Comparison of ENCODE assay signal across 8 cellular contexts in the genomic region with DNA sequence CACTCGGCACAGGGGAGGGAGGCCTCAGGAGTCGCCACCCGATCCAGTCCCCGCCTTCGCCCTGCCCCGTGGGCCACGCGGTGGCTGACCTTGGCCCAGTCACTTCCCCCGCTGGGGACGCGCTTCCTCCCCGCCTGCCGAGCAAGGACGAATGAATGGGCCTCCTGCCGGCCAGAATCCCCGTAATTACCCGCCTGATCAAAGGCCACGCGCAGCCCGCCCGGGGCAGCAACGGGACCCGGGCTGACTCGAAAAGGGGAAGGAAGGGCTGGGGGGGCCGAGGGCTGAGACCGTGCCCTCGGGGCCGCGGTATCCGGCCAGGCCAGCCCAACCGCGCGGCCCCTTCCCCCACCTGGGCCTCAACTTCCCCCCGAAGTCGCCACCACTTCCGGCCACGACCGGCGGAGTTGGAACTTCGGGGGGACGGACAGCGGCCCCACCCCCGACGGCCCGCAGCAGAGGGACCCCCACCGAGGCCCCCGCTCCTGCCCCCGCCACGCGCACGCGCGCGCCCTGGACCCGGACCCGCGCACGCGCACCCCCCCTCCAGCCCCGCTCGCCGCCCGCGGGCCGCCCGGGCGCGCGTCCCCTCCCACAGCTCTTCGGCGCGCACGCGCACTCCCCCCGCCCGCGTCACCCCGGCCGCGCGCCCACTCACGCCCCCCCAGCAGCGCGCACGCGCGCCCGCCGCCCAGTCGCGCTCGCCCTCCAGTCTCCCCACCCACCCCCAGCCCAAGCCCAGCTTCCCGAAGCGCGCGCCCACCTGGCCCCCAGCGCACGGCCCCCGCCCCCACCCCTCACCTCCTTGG. TPM values are rescaled to one million over a fixed set of nuclear protein-coding genes. Genes with fewer than 3 reads are reported as not detected.
DNase-seq lines count a peak whose midpoint lies in the region; ATAC-seq and TF ChIP-seq lines count a peak whose summit lies in the region.

No MANE protein-coding gene starts in this region.

- ATAC-seq in GM21528 (IDR thresholded peaks at IDR 0.05; ENCODE audit: low FRiP score, unreplicated experiment) (peak; percentile 21), left ventricle myocardium superior (peak; percentile 50)

- H3K4me1 ChIP-seq in KMS-11 (ENCODE audit: low read depth, poor library complexity, severe bottlenecking) (peaks cover 25% of the 10 kb centered on the region), vagina (peaks cover 56% of the 10 kb centered on the region)

- TF ChIP-seq CTCF in KMS-11 (conservative IDR thresholded peaks at IDR 0.05; ENCODE audit: low read depth, low read length) (no peak), vagina (IDR thresholded peaks at IDR 0.05) (no peak)

- intact Hi-C loops in left ventricle myocardium superior (cut with micrococcal nuclease) (no loop called here), vagina (cut with DNase I) (no loop called here)

- H3K27ac ChIP-seq in KMS-11: peak overlapping the region; percentile 94
- H3K27ac ChIP-seq in adipose tissue (ENCODE audit: low read depth, low read length): peak overlapping the region; percentile 57
- peak overlapping the region; percentile 96 for H3K27ac ChIP-seq in vagina

- H3K9ac ChIP-seq in KMS-11: peak overlapping the region; percentile 99

- no peaks in the 10 kb centered on the region for H3K9me3 ChIP-seq in vagina

- H3K27me3 ChIP-seq in KMS-11 (ENCODE audit: insufficient read depth, low read depth) (no peaks in the 10 kb centered on the region), vagina (no peaks in the 10 kb centered on the region)

- peak overlapping the region; percentile 57 for H2AFZ ChIP-seq in KMS-11 (ENCODE audit: low read depth)

- H4K20me1 ChIP-seq in KMS-11 (ENCODE audit: insufficient read depth): no peaks in the 10 kb centered on the region

- H3K36me3 ChIP-seq in KMS-11 (ENCODE audit: insufficient read depth): no peaks in the 10 kb centered on the region
- H3K36me3 ChIP-seq in vagina: no peaks in the 10 kb centered on the region

- no peak overlapping the region for H3K4me3 ChIP-seq in KMS-11 (IDR thresholded peaks at IDR 0.05; ENCODE audit: insufficient read depth, low read depth, low read length)
- H3K4me3 ChIP-seq in vagina: peak overlapping the region; percentile 81 to 84

- TF ChIP-seq POLR2A in vagina (IDR thresholded peaks at IDR 0.05): no peak

- H3K79me2 ChIP-seq in KMS-11 (ENCODE audit: insufficient read depth, low read depth): peaks cover 50% of the 10 kb centered on the region

- WGBS in adipose tissue, 3 donors: 0 to 1% (median 1%) methylated on average over 22 to 95 of the region's 99 CpGs

- H3K4me2 ChIP-seq in KMS-11: peak overlapping the region; percentile 97

- peak; percentile 88 for DNase-seq in DMS53 (lab: John Stamatoyannopoulos, UW)
- peak; percentile 50 to 65 for DNase-seq in SW 1271 (lab: John Stamatoyannopoulos, UW)
- peak; percentile 88 for DNase-seq in left ventricle myocardium superior
- peak; percentile 60 for DNase-seq in putamen (ENCODE audit: low spot score)
- no peak for DNase-seq in vagina (ENCODE audit: extremely low spot score in 2 of 2)

RNA-seq across cellular contexts. Expression of gene ZNF787, which starts 0.5 kb away (rescaled TPM):
- polyA plus RNA-seq in adipose tissue: 10 to 100 TPM; 14.8 to 29.8 (median 28.2) TPM
- 33.8 TPM for total RNA-seq in left ventricle myocardium superior
- 13.5 TPM for total RNA-seq in vagina

RNA-seq across cellular contexts. Expression of gene ZNF444, which starts 20.5 kb away (rescaled TPM):
- 10 to 100 TPM; 13.7 to 32.2 (median 14.9) TPM for polyA plus RNA-seq in adipose tissue
- 23.9 TPM for total RNA-seq in left ventricle myocardium superior
- 28.7 TPM for total RNA-seq in vagina

RNA-seq across cellular contexts. Expression of gene GALP, which starts 55.2 kb away (rescaled TPM):
- not detected for polyA plus RNA-seq in adipose tissue
- total RNA-seq in left ventricle myocardium superior: not detected
- total RNA-seq in vagina: not detected

Comparison
In these comparisons a context has a peak if more than half of its experiments do, and no peak if none do; other contexts are left out.
1. DNase-seq: peak in DMS53 (single experiment), SW 1271 (2 of 2), left ventricle myocardium superior (single experiment) and putamen (single experiment); none in vagina (0 of 2).
2. Peak in every context shown above with its lines, with median percentiles within 50 percentile points of each other: H3K27ac ChIP-seq.